ENCODE assay signal across 10 cellular contexts in the genomic region with DNA sequence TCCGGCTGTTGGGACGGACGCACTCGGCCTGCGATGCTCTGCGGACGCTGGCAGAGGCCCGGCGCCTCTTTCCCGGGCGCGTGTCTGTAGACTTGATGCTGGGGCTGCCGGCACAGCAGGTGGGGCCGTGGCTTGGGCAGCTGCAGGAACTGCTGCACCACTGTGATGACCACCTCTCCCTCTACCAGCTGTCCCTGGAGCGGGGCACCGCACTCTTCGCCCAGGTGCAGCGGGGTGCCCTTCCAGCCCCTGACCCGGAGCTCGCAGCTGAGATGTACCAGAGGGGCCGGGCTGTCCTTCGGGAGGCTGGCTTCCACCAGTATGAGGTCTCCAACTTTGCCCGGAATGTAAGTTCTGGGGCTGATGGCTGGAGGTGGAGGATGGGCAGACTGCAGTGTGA. TPM values are rescaled to one million over a fixed set of nuclear protein-coding genes. Genes with fewer than 3 reads are reported as not detected.
A peak's percentile ranks its signal among the peaks of the same experiment; 100 is the strongest.
DNase-seq lines count a peak whose midpoint lies in the region; ATAC-seq and TF ChIP-seq lines count a peak whose summit lies in the region.
"Had no signal": no experiment of that assay in that cellular context is flagged by ENCODE, and none has a peak within 500 bp of the region (broad histone marks: within the 10 kb centered on the region; RNA-seq: fewer than 3 reads in every experiment).

No MANE protein-coding gene starts in this region.

- TF ChIP-seq CTCF in ascending aorta (IDR thresholded peaks at IDR 0.05) (no peak), mucosa of descending colon (IDR thresholded peaks at IDR 0.05) (no peak), foreskin keratinocyte (conservative IDR thresholded peaks at IDR 0.05) (no peak)

- ATAC-seq in mucosa of descending colon (no peak), GM21360 (IDR thresholded peaks at IDR 0.05; ENCODE audit: unreplicated experiment) (no peak), foreskin keratinocyte (no peak), HG03378 (IDR thresholded peaks at IDR 0.05; ENCODE audit: unreplicated experiment) (no peak)

- H3K9me3 ChIP-seq in ascending aorta: no peaks in the 10 kb centered on the region
- H3K9me3 ChIP-seq in mucosa of descending colon: no peaks in the 10 kb centered on the region
- no peaks in the 10 kb centered on the region for H3K9me3 ChIP-seq in stomach smooth muscle (ENCODE audit: control insufficient read depth in 2 of 2, low read length in 2 of 2)

- no peak overlapping the region for H3K4me3 ChIP-seq in ascending aorta
- H3K4me3 ChIP-seq in mucosa of descending colon: no peak overlapping the region
- no peak overlapping the region for H3K4me3 ChIP-seq in stomach smooth muscle (ENCODE audit: low read length in 2 of 2)
- H3K4me3 ChIP-seq: hepatocyte had no signal

- no peak for DNase-seq in HEK293T (ENCODE audit: extremely low spot score)
- peak in 1 of 2 donors; percentile 62 for DNase-seq in ascending aorta (ENCODE audit: low spot score in 2 of 2)
- DNase-seq in mucosa of descending colon: peak in 2 of 3 donors; percentile 49 to 60
- DNase-seq in foreskin keratinocyte: no peak

- H3K4me1 ChIP-seq in ascending aorta (peaks cover 7 to 27% of the 10 kb centered on the region in 2 donors), mucosa of descending colon (ENCODE audit: low read depth) (peaks cover 19% of the 10 kb centered on the region), stomach smooth muscle (ENCODE audit: control insufficient read depth, insufficient read depth, low read length) (peaks cover 30% of the 10 kb centered on the region), foreskin keratinocyte (peaks cover 14% of the 10 kb centered on the region)

- POLR2A ChIA-PET in HEK293T (lab: Yijun Ruan, JAX): no interaction called here

- H3K27me3 ChIP-seq in ascending aorta (no peaks in the 10 kb centered on the region), stomach smooth muscle (ENCODE audit: control insufficient read depth in 1 of 2, insufficient read depth in 2 of 2, low read length in 2 of 2) (no peaks in the 10 kb centered on the region), foreskin keratinocyte (no peaks in the 10 kb centered on the region)
- H3K27me3 ChIP-seq: hepatocyte had no signal

- H3K36me3 ChIP-seq in ascending aorta (peaks cover 23 to 43% of the 10 kb centered on the region in 2 donors), mucosa of descending colon (ENCODE audit: low read depth) (no peaks in the 10 kb centered on the region), stomach smooth muscle (ENCODE audit: control insufficient read depth in 2 of 2, insufficient read depth in 2 of 2, low read length in 2 of 2) (peaks cover 23 to 36% of the 10 kb centered on the region in 2 donors)

- H3K9ac ChIP-seq in stomach smooth muscle (ENCODE audit: low read length in 2 of 2): peak overlapping the region in 1 of 2 donors; percentile 44

- intact Hi-C loops in ascending aorta (cut with DNase I): loop anchor here (2.0 to 5.0 kb wide), 4 partner anchors 59 to 300 kb away; no protein-coding TSS in a partner anchor
- intact Hi-C loops in mucosa of descending colon (cut with DNase I, micrococcal nuclease): loop anchor here (10.0 kb wide), 2 partner anchors 63 to 117 kb away; a partner anchor contains a TSS

- H3K27ac ChIP-seq in ascending aorta: peak overlapping the region; percentile 84 to 88
- peak overlapping the region; percentile 64 for H3K27ac ChIP-seq in stomach smooth muscle (ENCODE audit: low read length)
- no peak overlapping the region for H3K27ac ChIP-seq in foreskin keratinocyte

- CTCF ChIA-PET in HEK293T (lab: Yijun Ruan, JAX): interaction anchor here (0.7 to 1.7 kb wide), 6 partner anchors 43 to 151 kb away, joined by 3 to 7 read pairs (median 3); a partner anchor contains a TSS

TF ChIP-seq in HEK293T, 16 proteins besides CTCF, POLR2A, EP300 and RAD21:
- no peak for TF ChIP-seq BHLHE40 (IDR thresholded peaks at IDR 0.05; ENCODE audit: borderline replicate concordance)
- TF ChIP-seq HDGF (IDR thresholded peaks at IDR 0.05; ENCODE audit: borderline replicate concordance): 0 out of 2 replicates have a peak, but pooled peaks have one; percentile 53
- TF ChIP-seq L3MBTL2 (conservative IDR thresholded peaks at IDR 0.05): no peak

RNA-seq across cellular contexts. Expression of a gene that starts 3.5 kb away (rescaled TPM):
- total RNA-seq in ascending aorta (36.7 TPM), mucosa of descending colon (10 to 100 TPM; 35.9 to 38.2 (median 37.7) TPM), foreskin keratinocyte (37.3 and 41.0 TPM in 2 replicates)
- polyA plus RNA-seq in foreskin keratinocyte: 31.2 and 33.2 TPM in 2 replicates

RNA-seq across cellular contexts. Expression of a gene that starts 13.4 kb away (rescaled TPM):
- not detected for total RNA-seq in ascending aorta
- total RNA-seq in mucosa of descending colon: 10 to 100 TPM in 1 of 3 donors, 1 to 10 TPM in 2; 4.6 to 15.3 (median 5.8) TPM
- total RNA-seq in foreskin keratinocyte: not detected in 2 replicates
- not detected in 2 replicates for polyA plus RNA-seq in foreskin keratinocyte
- total RNA-seq: ureter had no signal

RNA-seq across cellular contexts. Expression of a gene that starts 26.1 kb away (rescaled TPM):
- total RNA-seq in ascending aorta (7.9 TPM), mucosa of descending colon (1 to 10 TPM; 1.6 to 3.4 (median 2.4) TPM), foreskin keratinocyte (7.8 and 13.7 TPM in 2 replicates)
- polyA plus RNA-seq in foreskin keratinocyte: 5.3 and 10.1 TPM in 2 replicates
- total RNA-seq: left lobe of liver had no signal

RNA-seq across cellular contexts. Expression of a gene that starts 50.4 kb away (rescaled TPM):
- total RNA-seq in ascending aorta (0.85 TPM), mucosa of descending colon (10 to 100 TPM; 16.2 to 40.0 (median 27.4) TPM), foreskin keratinocyte (124 and 225 TPM in 2 replicates)
- 127 and 203 TPM in 2 replicates for polyA plus RNA-seq in foreskin keratinocyte

RNA-seq across cellular contexts. Expression of a gene that starts 56.1 kb away (rescaled TPM):
- total RNA-seq in ascending aorta: 26.1 TPM
- 100 to 1,000 TPM in 1 of 3 donors, 10 to 100 TPM in 2; 79.7 to 246 (median 99.4) TPM for total RNA-seq in mucosa of descending colon
- total RNA-seq in foreskin keratinocyte: 37.9 and 40.6 TPM in 2 replicates
- 34.6 and 35.2 TPM in 2 replicates for polyA plus RNA-seq in foreskin keratinocyte

Comparison
In these comparisons a context has a peak if more than half of its experiments do, and no peak if none do; other contexts are left out.
1. DNase-seq: peak in mucosa of descending colon (2 of 3); none in HEK293T (single experiment) and foreskin keratinocyte (0 of 2).